1 cellular context compared by ENCODE assay signal in genomic region chr16:1674751-1675664, GRCh38.
TF ChIP-seq lines count a peak whose summit lies in the region.

No MANE protein-coding gene starts in this region.

TF ChIP-seq in K562, 482 proteins besides CTCF, POLR2A, EP300 and RAD21:
- TF ChIP-seq ZHX1 (conservative IDR thresholded peaks at IDR 0.05; ENCODE audit: low read length) (no peak), ZNF263 (CRISPR knock-in tag; IDR thresholded peaks at IDR 0.05; ENCODE audit: borderline replicate concordance) (peak; percentile 76)
